In genomic region chr2:11799826-11800225, GRCh38 we compare ENCODE assay signal across 21 cellular contexts. TPM values are rescaled to one million over a fixed set of nuclear protein-coding genes. Genes with fewer than 3 reads are reported as not detected.
DNase-seq lines count a peak whose midpoint lies in the region; ATAC-seq and TF ChIP-seq lines count a peak whose summit lies in the region.
"Had no signal": no experiment of that assay in that cellular context is flagged by ENCODE, and none has a peak within 500 bp of the region (broad histone marks: within the 10 kb centered on the region; RNA-seq: fewer than 3 reads in every experiment).

No MANE protein-coding gene starts in this region.

- no peaks in the 10 kb centered on the region for H3K9me3 Mint-ChIP-seq in endodermal cell
- no peaks in the 10 kb centered on the region for H3K9me3 Mint-ChIP-seq in stimulated activated effector memory CD8-positive, alpha-beta T cell treated with anti-CD3 and anti-CD28 coated beads, Interleukin-12 subunit alpha, Interleukin-12 subunit beta, amount 100 ng/mL, for 72 hours
- H3K9me3 Mint-ChIP-seq: CD14-positive monocyte; CD4-positive, alpha-beta memory T cell; HFFc6 had no signal

- H2AFZ ChIP-seq in SK-N-SH (ENCODE audit: low read depth) = no peak overlapping the region

- no peak overlapping the region for H3K27ac Mint-ChIP-seq in endodermal cell
- peak overlapping the region; percentile 56 for H3K27ac Mint-ChIP-seq in stimulated activated effector memory CD8-positive, alpha-beta T cell treated with anti-CD3 and anti-CD28 coated beads, Interleukin-12 subunit alpha, Interleukin-12 subunit beta, amount 100 ng/mL, for 72 hours
- H3K27ac Mint-ChIP-seq: HFFc6 had no signal

- peaks cover 26 to 77% of the 10 kb centered on the region in 2 experiments for H3K36me3 ChIP-seq in SK-N-SH (replicated peaks in 1 of 2; ENCODE audit: control insufficient read depth in 1 of 2, insufficient read depth in 2 of 2, low read length in 1 of 2)
- H3K36me3 ChIP-seq in BE2C = peaks cover 82% of the 10 kb centered on the region
- H3K36me3 ChIP-seq in endodermal cell (ENCODE audit: control insufficient read depth, insufficient read depth, low read length) = peaks cover 60% of the 10 kb centered on the region

- no peaks in the 10 kb centered on the region for H3K9me3 ChIP-seq in SK-N-SH
- H3K9me3 ChIP-seq in BE2C = no peaks in the 10 kb centered on the region
- no peaks in the 10 kb centered on the region for H3K9me3 ChIP-seq in endodermal cell (ENCODE audit: control insufficient read depth, low read length)
- H3K9me3 ChIP-seq: A549, BLaER1 had no signal

- POLR2A ChIA-PET in SK-N-SH (lab: Yijun Ruan, JAX) = no interaction called here

- peaks cover 44% of the 10 kb centered on the region for H3K36me3 Mint-ChIP-seq in endodermal cell (ENCODE audit: low read depth)
- peaks cover 96% of the 10 kb centered on the region for H3K36me3 Mint-ChIP-seq in stimulated activated effector memory CD8-positive, alpha-beta T cell treated with anti-CD3 and anti-CD28 coated beads, Interleukin-12 subunit alpha, Interleukin-12 subunit beta, amount 100 ng/mL, for 72 hours

- H3K4me2 ChIP-seq in SK-N-SH = no peak overlapping the region
- H3K4me2 ChIP-seq: A549, BLaER1 had no signal

- no peaks in the 10 kb centered on the region for H3K4me1 Mint-ChIP-seq in endodermal cell
- no peaks in the 10 kb centered on the region for H3K4me1 Mint-ChIP-seq in stimulated activated effector memory CD8-positive, alpha-beta T cell treated with anti-CD3 and anti-CD28 coated beads, Interleukin-12 subunit alpha, Interleukin-12 subunit beta, amount 100 ng/mL, for 72 hours
- H3K4me1 Mint-ChIP-seq: CD14-positive monocyte had no signal

- no peak for TF ChIP-seq CTCF in SK-N-SH (IDR thresholded peaks at IDR 0.05)
- TF ChIP-seq CTCF in BE2C (IDR thresholded peaks at IDR 0.05; ENCODE audit: low read depth, low read length) = no peak
- no peak for TF ChIP-seq CTCF in endodermal cell (conservative IDR thresholded peaks at IDR 0.05)

- no peaks in the 10 kb centered on the region for H3K79me2 ChIP-seq in SK-N-SH (ENCODE audit: insufficient read depth)

- TF ChIP-seq EP300 in SK-N-SH (IDR thresholded peaks at IDR 0.05; ENCODE audit: borderline replicate concordance in 1 of 2, low read depth in 1 of 2, low read length in 1 of 2) = no peak

- no peak for DNase-seq in SK-N-SH
- peak; percentile 49 for DNase-seq in BE2C
- DNase-seq in endodermal cell = peak; percentile 20
- no peak for DNase-seq in stimulated activated effector memory CD8-positive, alpha-beta T cell treated with anti-CD3 and anti-CD28 coated beads, Interleukin-12 subunit alpha, Interleukin-12 subunit beta, amount 100 ng/mL, for 72 hours (ENCODE audit: low spot score in 2 of 2)
- DNase-seq in dermis blood vessel endothelial cell = no peak
- no peak for DNase-seq in COLO668 (lab: John Stamatoyannopoulos, UW; ENCODE audit: unreplicated experiment)
- DNase-seq: AML-193; Calu3; CD4-positive, alpha-beta memory T cell; DMS79 treated with DMSO at 0.1 percent for 48 hours; GF-D8; GOT3; H7; HFFc6 had no signal

- no peaks in the 10 kb centered on the region for H3K9me2 ChIP-seq in SK-N-SH

- no peak overlapping the region for H3K4me3 Mint-ChIP-seq in endodermal cell
- H3K4me3 Mint-ChIP-seq in stimulated activated effector memory CD8-positive, alpha-beta T cell treated with anti-CD3 and anti-CD28 coated beads, Interleukin-12 subunit alpha, Interleukin-12 subunit beta, amount 100 ng/mL, for 72 hours = no peak overlapping the region
- H3K4me3 Mint-ChIP-seq: CD14-positive monocyte; CD4-positive, alpha-beta memory T cell; HFFc6 had no signal

- H3K4me1 ChIP-seq in SK-N-SH (ENCODE audit: control insufficient read depth in 1 of 2, insufficient read depth in 2 of 2, low read depth in 1 of 2, low read length in 1 of 2) = peaks cover 6 to 8% of the 10 kb centered on the region in 2 experiments; a peak in 1 of 4 replicates
- H3K4me1 ChIP-seq in BE2C = peaks cover 19% of the 10 kb centered on the region
- no peaks in the 10 kb centered on the region for H3K4me1 ChIP-seq in endodermal cell (ENCODE audit: control insufficient read depth, insufficient read depth, low read length)
- H3K4me1 ChIP-seq: A549, BLaER1 had no signal

- H3K4me3 ChIP-seq in SK-N-SH (ENCODE audit: low read depth in 2 of 2, low read length in 1 of 2) (no peak overlapping the region), BE2C (ENCODE audit: low read depth, low read length) (no peak overlapping the region), endodermal cell (ENCODE audit: low read length) (no peak overlapping the region)
- H3K4me3 ChIP-seq: A549, BLaER1 had no signal

- no peak for ATAC-seq in SK-N-SH treated with all-trans-retinoic acid at 6 μM for 48 hours
- no peak for ATAC-seq in stimulated activated effector memory CD8-positive, alpha-beta T cell treated with anti-CD3 and anti-CD28 coated beads, Interleukin-12 subunit alpha, Interleukin-12 subunit beta, amount 100 ng/mL, for 72 hours
- ATAC-seq: A549, HCT116, HepG2 had no signal

- WGBS in SK-N-SH (ENCODE audit: low lambda C conversion rate) = 92% methylated on average over 8 of the region's 8 CpGs
- whole genome bisulfite sequencing in endodermal cell (ENCODE audit: insufficient coverage in 1 of 2, insufficient read length in 1 of 2), 2 experiments = 89 to 91% methylated on average over 6 to 8 of the region's 8 CpGs

- H3F3A ChIP-seq in SK-N-SH (replicated peaks; ENCODE audit: insufficient read depth) = no peaks in the 10 kb centered on the region

- no peaks in the 10 kb centered on the region for H4K20me1 ChIP-seq in SK-N-SH (ENCODE audit: insufficient read depth)
- H4K20me1 ChIP-seq: BLaER1 had no signal

- H3K9ac ChIP-seq in SK-N-SH (no peak overlapping the region), endodermal cell (ENCODE audit: extremely low read depth, low read length, poor library complexity, severe bottlenecking) (no peak overlapping the region)
- H3K9ac ChIP-seq: BLaER1 had no signal

- H3K27me3 ChIP-seq in SK-N-SH (ENCODE audit: insufficient read depth) (no peaks in the 10 kb centered on the region), BE2C (no peaks in the 10 kb centered on the region), endodermal cell (ENCODE audit: control insufficient read depth, insufficient read depth, low read length, poor library complexity, severe bottlenecking) (no peaks in the 10 kb centered on the region)
- H3K27me3 ChIP-seq: BLaER1 had no signal

- CTCF ChIA-PET in SK-N-SH (lab: Yijun Ruan, JAX) = interaction anchor here (1.3 to 5.6 kb wide), 5 partner anchors 15 to 117 kb away, joined by 3 to 48 read pairs (median 9); no protein-coding TSS in a partner anchor

- TF ChIP-seq RAD21 in SK-N-SH (IDR thresholded peaks at IDR 0.05; ENCODE audit: low read length) = no peak

- H3K27me3 Mint-ChIP-seq in endodermal cell (ENCODE audit: insufficient read depth) = no peaks in the 10 kb centered on the region
- H3K27me3 Mint-ChIP-seq: CD4-positive, alpha-beta memory T cell had no signal

- H3K27ac ChIP-seq in SK-N-SH (ENCODE audit: low read depth in 2 of 2, low read length in 1 of 2) = no peak overlapping the region
- no peak overlapping the region for H3K27ac ChIP-seq in endodermal cell (ENCODE audit: low read depth, low read length)
- H3K27ac ChIP-seq: 22Rv1, A549, BLaER1 had no signal

TF ChIP-seq in SK-N-SH, 30 proteins besides CTCF, POLR2A, EP300 and RAD21:
- TF ChIP-seq GATA2 (CRISPR knock-in tag; IDR thresholded peaks at IDR 0.05) = 0 out of 2 replicates have a peak, but pooled peaks have one; percentile 23
- no peak for TF ChIP-seq JUND (IDR thresholded peaks at IDR 0.05)
- no peak for TF ChIP-seq ELF1 (IDR thresholded peaks at IDR 0.05)
- TF ChIP-seq NRF1 (IDR thresholded peaks at IDR 0.05; ENCODE audit: low read depth, low read length) = no peak

TF ChIP-seq in SK-N-SH treated with all-trans-retinoic acid at 6 μM for 48 hours, 23 proteins besides CTCF, POLR2A, EP300 and RAD21:
- no peak for TF ChIP-seq ZFP30 (CRISPR knock-in tag; IDR thresholded peaks at IDR 0.05)
- TF ChIP-seq ZNF8 (CRISPR knock-in tag; IDR thresholded peaks at IDR 0.05) = no peak
- TF ChIP-seq SNAI2 (CRISPR knock-in tag; IDR thresholded peaks at IDR 0.05) = no peak
- no peak for TF ChIP-seq ESRRG (CRISPR knock-in tag; IDR thresholded peaks at IDR 0.05)
- no peak for TF ChIP-seq ZFP3 (CRISPR knock-in tag; IDR thresholded peaks at IDR 0.05)
- TF ChIP-seq BACH2 (CRISPR knock-in tag; IDR thresholded peaks at IDR 0.05; ENCODE audit: borderline replicate concordance) = no peak
- no peak for TF ChIP-seq CSRNP3 (CRISPR knock-in tag; IDR thresholded peaks at IDR 0.05)
- TF ChIP-seq ISL1 (CRISPR knock-in tag; IDR thresholded peaks at IDR 0.05) = no peak
- no peak for TF ChIP-seq ZC3H10 (CRISPR knock-in tag; IDR thresholded peaks at IDR 0.05)
- TF ChIP-seq GLIS3 (CRISPR knock-in tag; IDR thresholded peaks at IDR 0.05) = no peak

RNA-seq across cellular contexts. Expression of gene LPIN1, which starts 53.4 kb away (rescaled TPM):
- polyA plus RNA-seq in SK-N-SH (2012; rRNA removed) = 22.1 and 28.2 TPM in 2 replicates
- 14.9 and 17.7 TPM in 2 replicates for polyA plus RNA-seq in SK-N-SH (2012; cell fraction: cytosol; rRNA removed)
- 60.5 and 67.4 TPM in 2 replicates for polyA plus RNA-seq in SK-N-SH (2012; cell fraction: nucleus; rRNA removed)
- 89.6 TPM for polyA plus RNA-seq in BE2C (2012; ENCODE audit: insufficient read depth, insufficient read length, low read depth)
- total RNA-seq in endodermal cell (10 to 100 TPM; 23.9 to 24.3 TPM), dermis blood vessel endothelial cell (24.0 and 36.3 TPM in 2 replicates)
- polyA plus RNA-seq in endodermal cell (2013, experiment 1 of 2) = 20.8 TPM
- 17.4 TPM for polyA plus RNA-seq in endodermal cell (2013, experiment 2 of 2)

Comparison
In these comparisons a context has a peak if more than half of its experiments do, and no peak if none do; other contexts are left out.
1. DNase-seq: peak in BE2C (single experiment) and endodermal cell (single experiment); none in SK-N-SH (single experiment), stimulated activated effector memory CD8-positive, alpha-beta T cell treated with anti-CD3 and anti-CD28 coated beads, Interleukin-12 subunit alpha, Interleukin-12 subunit beta, amount 100 ng/mL, for 72 hours (0 of 2), dermis blood vessel endothelial cell (single experiment) and COLO668 (single experiment).